ENCODE assay signal across 11 cellular contexts in the genomic region with DNA sequence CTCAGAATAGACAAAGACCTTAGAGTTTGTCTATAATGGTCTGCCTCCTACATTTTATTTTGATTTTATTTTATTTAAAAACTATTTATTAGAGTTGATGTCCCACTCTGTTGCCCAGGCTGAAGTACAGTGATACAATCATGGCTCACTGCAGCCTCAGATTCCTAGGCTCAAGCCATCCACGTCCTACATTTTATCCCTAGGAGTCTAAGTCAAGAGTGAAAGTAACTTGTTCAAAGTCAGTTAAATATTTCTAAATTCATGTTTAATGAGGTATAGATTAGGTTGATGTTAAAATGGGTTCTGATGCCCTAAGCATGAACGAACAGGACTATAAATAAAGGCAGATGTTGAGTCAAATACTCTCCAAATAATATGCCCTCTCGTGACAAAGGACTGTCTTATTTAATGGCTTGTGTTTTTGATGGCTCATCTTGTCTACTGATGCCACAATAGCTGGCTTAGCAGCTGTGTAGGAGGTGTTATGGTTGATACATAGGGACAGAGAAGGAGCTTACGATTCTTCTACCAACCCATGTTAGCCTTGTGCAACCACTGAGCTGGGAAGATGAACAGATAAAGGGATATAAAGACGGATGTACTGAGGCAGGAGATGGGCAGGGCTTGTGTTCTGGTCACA.
DNase-seq lines count a peak whose midpoint lies in the region; ATAC-seq and TF ChIP-seq lines count a peak whose summit lies in the region.
"Had no signal": no experiment of that assay in that cellular context is flagged by ENCODE, and none has a peak within 500 bp of the region (broad histone marks: within the 10 kb centered on the region; RNA-seq: fewer than 3 reads in every experiment).

No MANE protein-coding gene starts in this region.

- H3K27me3 Mint-ChIP-seq in activated T-helper 17 cell treated with anti-CD3 and anti-CD28 coated beads, Interleukin-2, amount 50 U/mL, for 72 hours = peaks cover 10% of the 10 kb centered on the region
- peaks cover 9% of the 10 kb centered on the region for H3K27me3 Mint-ChIP-seq in HFFc6 (ENCODE audit: insufficient read depth)
- H3K27me3 Mint-ChIP-seq: CD4-positive, CD25-positive, alpha-beta regulatory T cell had no signal

- no peak overlapping the region for H3K27ac ChIP-seq in osteoblast (ENCODE audit: low read depth, low read length)

- TF ChIP-seq CTCF in osteoblast (IDR thresholded peaks at IDR 0.05; ENCODE audit: extremely low read depth, low read depth, low read length) = no peak
- no peak for TF ChIP-seq CTCF in HFFc6 (IDR thresholded peaks at IDR 0.05)

- H4K20me1 ChIP-seq in osteoblast (ENCODE audit: insufficient read depth, low read length) = no peaks in the 10 kb centered on the region

- no peaks in the 10 kb centered on the region for H3K36me3 Mint-ChIP-seq in activated T-helper 17 cell treated with anti-CD3 and anti-CD28 coated beads, Interleukin-2, amount 50 U/mL, for 72 hours (ENCODE audit: low read depth)
- H3K36me3 Mint-ChIP-seq in HFFc6 (ENCODE audit: low read depth) = no peaks in the 10 kb centered on the region
- H3K36me3 Mint-ChIP-seq: CD4-positive, CD25-positive, alpha-beta regulatory T cell had no signal

- no peaks in the 10 kb centered on the region for H3K36me3 ChIP-seq in osteoblast (ENCODE audit: insufficient read depth, low read length)

- H3K9me3 ChIP-seq in osteoblast (ENCODE audit: low read depth, low read length) = no peaks in the 10 kb centered on the region

- no peaks in the 10 kb centered on the region for H3K9me3 Mint-ChIP-seq in activated T-helper 17 cell treated with anti-CD3 and anti-CD28 coated beads, Interleukin-2, amount 50 U/mL, for 72 hours
- no peaks in the 10 kb centered on the region for H3K9me3 Mint-ChIP-seq in HFFc6
- H3K9me3 Mint-ChIP-seq: nephron; T-helper 1 cell treated with Interleukin-12 subunit alpha and Interleukin-12 subunit beta and Interleukin-4 antibody, amounts not matched to agents 30 μg/mL and 1 μg/mL, for 36 hours had no signal

- ATAC-seq in GM19035 (IDR thresholded peaks at IDR 0.05; ENCODE audit: unreplicated experiment) (peak; percentile 33), HG02642 (IDR thresholded peaks at IDR 0.05; ENCODE audit: poor library complexity, unreplicated experiment) (peak; percentile 9)
- ATAC-seq in activated T-helper 17 cell treated with anti-CD3 and anti-CD28 coated beads, Interleukin-2, amount 50 U/mL, for 72 hours (replicated peaks) = peak; percentile 23

- H2AFZ ChIP-seq in osteoblast (ENCODE audit: low read length) = peak overlapping the region; percentile 64

- no peak overlapping the region for H3K27ac Mint-ChIP-seq in activated T-helper 17 cell treated with anti-CD3 and anti-CD28 coated beads, Interleukin-2, amount 50 U/mL, for 72 hours
- H3K27ac Mint-ChIP-seq in HFFc6 = no peak overlapping the region; the same call in 1 of the 2 replicates
- H3K27ac Mint-ChIP-seq: CD4-positive, CD25-positive, alpha-beta regulatory T cell; nephron; T-helper 1 cell treated with Interleukin-12 subunit alpha and Interleukin-12 subunit beta and Interleukin-4 antibody, amounts not matched to agents 30 μg/mL and 1 μg/mL, for 36 hours had no signal

- H3K4me3 ChIP-seq in osteoblast (ENCODE audit: insufficient read depth, low read length) = no peak overlapping the region

- H3K79me2 ChIP-seq in osteoblast (ENCODE audit: insufficient read depth, low read length) = no peaks in the 10 kb centered on the region

- DNase-seq in osteoblast (ENCODE audit: insufficient read length, low spot score, missing footprints) = no peak
- no peak for DNase-seq in activated gamma-delta T cell (lab: John Stamatoyannopoulos, UW)
- no peak for DNase-seq in NCI-H187 treated with DMSO at 0.1 percent for 48 hours (lab: John Stamatoyannopoulos, UW)
- DNase-seq in HFFc6 = no peak
- DNase-seq: stimulated activated naive CD4-positive, alpha-beta T cell treated with Interleukin-2 at 50 U/mL for 16 hours had no signal

- H3K27me3 ChIP-seq in osteoblast (ENCODE audit: insufficient read depth, low read length) = no peaks in the 10 kb centered on the region

- H3K4me1 Mint-ChIP-seq in activated T-helper 17 cell treated with anti-CD3 and anti-CD28 coated beads, Interleukin-2, amount 50 U/mL, for 72 hours = no peaks in the 10 kb centered on the region
- H3K4me1 Mint-ChIP-seq in HFFc6 (ENCODE audit: low read depth) = peaks cover 22% of the 10 kb centered on the region
- H3K4me1 Mint-ChIP-seq: CD4-positive, CD25-positive, alpha-beta regulatory T cell; nephron had no signal

- H3K4me1 ChIP-seq in osteoblast (ENCODE audit: insufficient read depth, low read length) = no peaks in the 10 kb centered on the region

- no peak overlapping the region for H3K4me3 Mint-ChIP-seq in activated T-helper 17 cell treated with anti-CD3 and anti-CD28 coated beads, Interleukin-2, amount 50 U/mL, for 72 hours
- H3K4me3 Mint-ChIP-seq in HFFc6 = no peak overlapping the region
- H3K4me3 Mint-ChIP-seq: CD4-positive, CD25-positive, alpha-beta regulatory T cell; nephron; T-helper 1 cell treated with Interleukin-12 subunit alpha and Interleukin-12 subunit beta and Interleukin-4 antibody, amounts not matched to agents 30 μg/mL and 1 μg/mL, for 36 hours had no signal

- no peak overlapping the region for H3K4me2 ChIP-seq in osteoblast (ENCODE audit: insufficient read depth, low read length)
